In genomic region chr1:25607123-25607522, GRCh38 we compare ENCODE assay signal across 29 cellular contexts.
"Had no signal": no experiment of that assay in that cellular context is flagged by ENCODE, and none has a peak within 500 bp of the region (broad histone marks: within the 10 kb centered on the region; RNA-seq: fewer than 3 reads in every experiment).

No MANE protein-coding gene starts in this region.

- ATAC-seq: left colon; left lung; lower lobe of right lung; pancreas; right cardiac atrium; sciatic nerve; stimulated activated naive B cell treated with anti-CD40 and anti-IgM and Interleukin-4, amounts not matched to agents 10 μg/mL and 1 μg/mL and 100 μg/mL, for 72 hours; stimulated activated naive CD8-positive, alpha-beta T cell treated with anti-CD3 and anti-CD28 coated beads, Interleukin-15, Interleukin-2, amounts not matched to agents 100 U/mL and 50 U/mL, for 24 hours had no signal

- H3K36me3 ChIP-seq: left lung, lower lobe of right lung, pancreas, prostate gland, stomach, thyroid gland, transverse colon, upper lobe of left lung, vagina had no signal

- H3K4me3 ChIP-seq: left lung, lower lobe of right lung, pancreas, prostate gland, skin epidermis, stomach, testis, thyroid gland, transverse colon, upper lobe of left lung, vagina had no signal

- H3K9me3 ChIP-seq: left lung, lower lobe of right lung, pancreas, prostate gland, stomach, testis, thyroid gland, transverse colon, upper lobe of left lung, vagina had no signal

- H3K27me3 ChIP-seq: pancreas, stomach, testis, thyroid gland, upper lobe of left lung, vagina had no signal

- DNase-seq: hippocampal formation; immature natural killer cell; kidney; left colon; left lung; lower lobe of right lung; mammary epithelial cell; mesendoderm; naive B cell; nucleus accumbens; pancreas; retina; right cardiac atrium; stimulated activated CD4-positive, alpha-beta T cell treated with anti-CD3 and anti-CD28 coated beads, Interleukin-12 subunit alpha, Interleukin-12 subunit beta, amount 100 ng/mL, for 4 hours; stimulated activated CD4-positive, alpha-beta T cell treated with anti-CD3 and anti-CD28 coated beads, Interleukin-15, amount 100 ng/mL, for 24 hours; stimulated activated CD4-positive, alpha-beta T cell treated with anti-CD3 and anti-CD28 coated beads, Interleukin-2, amount 100 ng/mL, for 24 hours; stimulated activated CD4-positive, alpha-beta T cell treated with anti-CD3 and anti-CD28 coated beads, Interleukin-4, amount 100 ng/mL, for 1 hour; stimulated activated naive B cell treated with anti-CD40 and anti-IgM and Interleukin-4, amounts not matched to agents 10 μg/mL and 1 μg/mL and 100 μg/mL, for 72 hours; stimulated activated naive CD8-positive, alpha-beta T cell treated with anti-CD3 and anti-CD28 coated beads, Interleukin-15, Interleukin-2, amounts not matched to agents 100 U/mL and 50 U/mL, for 24 hours; stomach; testis; thyroid gland; transverse colon; upper lobe of left lung had no signal

- H3K27ac ChIP-seq: left lung, lower lobe of right lung, pancreas, prostate gland, skin epidermis, stomach, testis, thyroid gland, transverse colon, upper lobe of left lung, vagina had no signal

- FAIRE-seq: islet of Langerhans, kidney, pancreas had no signal

- H3K4me1 ChIP-seq: pancreas, thyroid gland, vagina had no signal
